ENCODE assay signal across 9 cellular contexts in the genomic region with DNA sequence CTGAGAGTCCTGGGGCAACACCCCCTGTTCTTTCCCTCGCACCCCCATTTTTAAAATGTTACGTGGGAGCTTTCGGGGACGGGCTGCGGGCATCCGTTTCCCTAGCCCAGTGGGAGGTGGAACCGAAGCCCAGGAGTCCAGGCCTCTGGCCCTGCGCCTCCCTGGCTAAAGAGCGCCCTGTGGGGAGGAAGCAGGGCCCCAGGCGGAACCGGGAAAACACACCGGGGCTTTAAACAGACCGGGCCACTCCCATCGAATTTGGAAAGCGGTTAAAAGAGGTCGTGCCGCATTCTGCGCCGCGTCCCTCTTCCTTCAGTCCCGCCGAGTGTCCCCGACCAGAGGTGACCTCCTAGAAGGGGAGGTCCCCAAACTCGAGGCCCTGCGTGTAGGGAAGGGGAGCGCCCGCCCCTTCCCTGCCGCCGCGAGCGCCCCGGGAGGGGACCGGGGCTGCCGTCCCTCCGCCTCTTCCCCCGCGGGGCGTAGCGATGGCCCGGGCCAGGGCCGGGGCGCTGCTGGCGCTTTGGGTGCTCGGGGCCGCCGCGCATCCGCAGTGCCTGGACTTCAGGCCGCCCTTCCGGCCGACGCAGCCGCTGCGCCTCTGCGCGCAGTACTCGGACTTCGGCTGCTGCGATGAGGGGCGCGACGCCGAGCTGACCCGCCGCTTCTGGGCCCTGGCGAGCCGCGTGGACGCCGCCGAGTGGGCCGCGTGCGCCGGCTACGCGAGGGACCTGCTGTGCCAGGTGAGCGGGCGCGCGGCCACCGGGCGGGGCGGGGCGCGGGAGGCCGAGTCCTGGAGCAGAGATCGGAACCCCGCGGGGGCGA. TPM values are rescaled to one million over a fixed set of nuclear protein-coding genes. Genes with fewer than 3 reads are reported as not detected.
DNase-seq lines count a peak whose midpoint lies in the region; ATAC-seq and TF ChIP-seq lines count a peak whose summit lies in the region.
"Had no signal": no experiment of that assay in that cellular context is flagged by ENCODE, and none has a peak within 500 bp of the region (broad histone marks: within the 10 kb centered on the region; RNA-seq: fewer than 3 reads in every experiment).

Gene HHIPL1 (plus strand): TSS at position 407 of the 822 bp plus-strand sequence. CDS start 79 bp downstream, at position 486.

- H3K4me2 ChIP-seq in PC-3 (ENCODE audit: low read length): peak within 1 kb of the TSS; percentile 78

- no TSS peak for BruUV-seq in PC-3 (replicated peaks; lab: Mats Ljungman, UMichigan)

- ATAC-seq in PC-3 (peak; percentile 63), GM18870 (IDR thresholded peaks at IDR 0.05; ENCODE audit: unreplicated experiment) (no peak), GM19324 (IDR thresholded peaks at IDR 0.05; ENCODE audit: low FRiP score, unreplicated experiment) (no peak), GM21717 (IDR thresholded peaks at IDR 0.05; ENCODE audit: unreplicated experiment) (no peak)

- no peaks in the 10 kb centered on the region for H3K27me3 ChIP-seq in PC-3 (ENCODE audit: low read length)

- no peak within 1 kb of the TSS for H3K9ac ChIP-seq in PC-3 (ENCODE audit: low read length)

- H3K4me1 ChIP-seq in PC-3 (ENCODE audit: insufficient read depth, low read length): no peaks in the 10 kb centered on the region; the same call in 1 of the 2 replicates

- no peaks in the 10 kb centered on the region for H3F3A ChIP-seq in PC-3 (ENCODE audit: low read length, unreplicated experiment)

- peak within 1 kb of the TSS; percentile 71 for H3K4me3 Mint-ChIP-seq in nephron progenitor cell

- DNase-seq in AG04449 (ENCODE audit: low read depth, low spot score) (no peak), PC-3 (peak; percentile 10), fibroblast of villous mesenchyme (ENCODE audit: low read depth) (peak; percentile 31), nephron progenitor cell (peak; percentile 70), HT-29 (ENCODE audit: low spot score) (no peak)
- DNase-seq: activated naive CD4-positive, alpha-beta T cell treated with Interleukin-2 at 50 U/mL for 16 hours had no signal

- H3K27ac Mint-ChIP-seq in nephron progenitor cell: no peak within 1 kb of the TSS

- no peaks in the 10 kb centered on the region for H3K9me3 ChIP-seq in PC-3 (ENCODE audit: low read length)

- no peak within 1 kb of the TSS for H3K27ac ChIP-seq in PC-3 (ENCODE audit: low read length)

- no peaks in the 10 kb centered on the region for H3K36me3 ChIP-seq in PC-3 (ENCODE audit: low read depth, low read length)

- H3K27me3 Mint-ChIP-seq in nephron progenitor cell (ENCODE audit: low read depth, poor library complexity): peaks cover 37% of the 10 kb centered on the region

- CTCF ChIA-PET in AG04449 (lab: Yijun Ruan, JAX): interaction anchor here (1.3 kb wide), 1 partner anchor 17 kb away, joined by 6 read pairs; no protein-coding TSS in a partner anchor
- CTCF ChIA-PET in PC-3 (lab: Charles Lee): no interaction called here

- no peaks in the 10 kb centered on the region for H3K9me3 Mint-ChIP-seq in nephron progenitor cell

- H4K20me1 ChIP-seq in PC-3 (ENCODE audit: low read length): no peaks in the 10 kb centered on the region

- H3K79me2 ChIP-seq in PC-3 (ENCODE audit: low read length): no peaks in the 10 kb centered on the region

- H3K36me3 Mint-ChIP-seq in nephron progenitor cell (ENCODE audit: low read depth): no peaks in the 10 kb centered on the region

- peak within 1 kb of the TSS; percentile 73 for H2AFZ ChIP-seq in PC-3 (ENCODE audit: low read length)

- peaks cover 20% of the 10 kb centered on the region for H3K4me1 Mint-ChIP-seq in nephron progenitor cell

- POLR2A ChIA-PET in AG04449 (lab: Yijun Ruan, JAX): no interaction called here
- POLR2A ChIA-PET in PC-3 (lab: Charles Lee; ENCODE audit: unreplicated experiment): no interaction called here

- no peak for TF ChIP-seq CTCF in AG04449 (IDR thresholded peaks at IDR 0.05; ENCODE audit: insufficient read depth, low read length, missing control alignments)
- TF ChIP-seq CTCF in PC-3 (conservative IDR thresholded peaks at IDR 0.05; ENCODE audit: low read depth, low read length): no peak
- no peak for TF ChIP-seq CTCF in fibroblast of villous mesenchyme (IDR thresholded peaks at IDR 0.05; ENCODE audit: insufficient read depth, low read depth, low read length)
- TF ChIP-seq CTCF in nephron progenitor cell (IDR thresholded peaks at IDR 0.05): no peak

- intact Hi-C loops in PC-3 (cut with micrococcal nuclease): no loop called here

- H3K4me3 ChIP-seq in AG04449 (ENCODE audit: low read depth, low read length) (peak within 1 kb of the TSS; percentile 49), PC-3 (ENCODE audit: low read length) (peak within 1 kb of the TSS; percentile 55), fibroblast of villous mesenchyme (ENCODE audit: low read depth, low read length) (peak within 1 kb of the TSS; percentile 36)

- H3K9me2 ChIP-seq in PC-3 (replicated peaks; ENCODE audit: low read length): no peaks in the 10 kb centered on the region

RNA-seq across cellular contexts. Expression of gene HHIPL1, which starts in this region (rescaled TPM):
- total RNA-seq in PC-3 (2014; rRNA removed): 0.84 and 0.92 TPM in 2 replicates
- total RNA-seq in fibroblast of villous mesenchyme: 3.9 TPM in 2 replicates
- not detected in 2 replicates for total RNA-seq in HT-29 (2014; rRNA removed; shearing (Covaris generic))

Comparison
In these comparisons a context has a peak if more than half of its experiments do, and no peak if none do; other contexts are left out.
1. Peak in DNase-seq, ATAC-seq, H3K4me3 ChIP-seq and H3K4me2 ChIP-seq in PC-3; RNA of the gene not detected or under 1 TPM.
2. DNase-seq: peak in fibroblast of villous mesenchyme (single experiment) and nephron progenitor cell (single experiment); none in AG04449 (single experiment) and HT-29 (single experiment).
3. Peak in every context shown above with its lines, with median percentiles within 50 percentile points of each other: H3K4me3 ChIP-seq.